ENCODE assay signal across 9 cellular contexts in the genomic region with DNA sequence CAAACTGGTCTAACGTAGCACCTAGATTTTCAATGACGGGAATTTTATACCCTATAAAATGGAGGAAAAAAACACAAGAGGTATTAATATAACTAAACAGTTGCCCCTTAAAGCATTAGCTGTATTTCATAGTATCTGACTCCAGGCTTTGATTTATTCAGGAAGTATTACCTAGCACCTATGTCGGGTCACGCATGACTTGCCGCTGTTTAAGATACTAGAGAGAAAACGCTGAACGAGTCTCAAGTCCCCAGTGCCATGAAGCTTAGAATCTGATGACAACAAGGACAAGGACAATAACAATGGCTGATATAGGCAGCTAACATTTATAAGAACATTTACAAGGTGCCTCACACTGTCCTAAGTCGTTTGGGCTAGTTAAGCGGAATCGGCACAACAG. TPM values are rescaled to one million over a fixed set of nuclear protein-coding genes. Genes with fewer than 3 reads are reported as not detected.
DNase-seq lines count a peak whose midpoint lies in the region; ATAC-seq and TF ChIP-seq lines count a peak whose summit lies in the region.
"Had no signal": no experiment of that assay in that cellular context is flagged by ENCODE, and none has a peak within 500 bp of the region (broad histone marks: within the 10 kb centered on the region; RNA-seq: fewer than 3 reads in every experiment).

No MANE protein-coding gene starts in this region.

- H3K36me3 ChIP-seq in subcutaneous abdominal adipose tissue (ENCODE audit: control insufficient read depth in 5 of 5, insufficient read depth in 5 of 5, low read length in 5 of 5) = peaks cover 0 to 16% (median 8%) of the 10 kb centered on the region in 5 donors

- POLR2A ChIA-PET in WTC11 (lab: Charles Lee) = no interaction called here

- peak overlapping the region; percentile 95 for H3K27ac ChIP-seq in subcutaneous abdominal adipose tissue (ENCODE audit: low read depth, low read length)

- H3K27ac Mint-ChIP-seq in activated naive CD4-positive, alpha-beta T cell treated with anti-CD3 and anti-CD28 coated beads, Interleukin-2, amount 10 ng/mL, durations not matched to agents 7 days and 5 days = peak overlapping the region; percentile 91
- H3K27ac Mint-ChIP-seq in WTC11 = peak overlapping the region; percentile 67

- no peaks in the 10 kb centered on the region for H3K27me3 Mint-ChIP-seq in activated naive CD4-positive, alpha-beta T cell treated with anti-CD3 and anti-CD28 coated beads, Interleukin-2, amount 10 ng/mL, durations not matched to agents 7 days and 5 days
- H3K27me3 Mint-ChIP-seq in WTC11 (ENCODE audit: low read depth) = no peaks in the 10 kb centered on the region; the same call in 1 of the 2 replicates

- no peaks in the 10 kb centered on the region for H3K9me3 Mint-ChIP-seq in activated naive CD4-positive, alpha-beta T cell treated with anti-CD3 and anti-CD28 coated beads, Interleukin-2, amount 10 ng/mL, durations not matched to agents 7 days and 5 days
- H3K9me3 Mint-ChIP-seq in WTC11 = no peaks in the 10 kb centered on the region

- no peaks in the 10 kb centered on the region for H3K27me3 ChIP-seq in subcutaneous abdominal adipose tissue (ENCODE audit: control insufficient read depth in 5 of 5, insufficient read depth in 4 of 5, low read length in 5 of 5)
- H3K27me3 ChIP-seq: adrenal gland had no signal

- no peaks in the 10 kb centered on the region for H3K9me3 ChIP-seq in subcutaneous abdominal adipose tissue (ENCODE audit: control insufficient read depth in 5 of 5, low read length in 5 of 5)
- H3K9me3 ChIP-seq: adrenal gland had no signal

- H3K4me3 Mint-ChIP-seq in activated naive CD4-positive, alpha-beta T cell treated with anti-CD3 and anti-CD28 coated beads, Interleukin-2, amount 10 ng/mL, durations not matched to agents 7 days and 5 days = peak overlapping the region; percentile 87
- peak overlapping the region; percentile 96 for H3K4me3 Mint-ChIP-seq in WTC11

- CTCF ChIA-PET in activated naive CD4-positive, alpha-beta T cell treated with anti-CD3 and anti-CD28 coated beads, Interleukin-2, amount 10 ng/mL, durations not matched to agents 7 days and 5 days (lab: Charles Lee) = interaction anchor here (0.9 to 5.4 kb wide), 5 partner anchors 27 to 349 kb away, joined by 3 to 20 read pairs (median 3); no protein-coding TSS in a partner anchor
- CTCF ChIA-PET in WTC11 (lab: Charles Lee) = interaction anchor here (0.6 to 1.3 kb wide), 4 partner anchors 18 to 201 kb away, joined by 3 read pairs; partner anchors contain the start of gene CHSY1

- peaks cover 7 to 29% (median 24%) of the 10 kb centered on the region in 5 donors for H3K4me1 ChIP-seq in subcutaneous abdominal adipose tissue (ENCODE audit: control insufficient read depth in 5 of 5, insufficient read depth in 5 of 5, low read length in 5 of 5)

- H3K9ac ChIP-seq in subcutaneous abdominal adipose tissue (ENCODE audit: low read length in 5 of 5) = peak overlapping the region in 4 of 5 donors; percentile 0 to 96 (median 28)

- no peak for DNase-seq in activated naive CD4-positive, alpha-beta T cell treated with anti-CD3 and anti-CD28 coated beads, Interleukin-2, amount 10 ng/mL, durations not matched to agents 7 days and 5 days
- no peak for DNase-seq in activated naive CD4-positive, alpha-beta T cell (lab: John Stamatoyannopoulos, UW)
- no peak for DNase-seq in WTC11 (ENCODE audit: low spot score)
- no peak for DNase-seq in left colon

- intact Hi-C loops in left colon (cut with DNase I, micrococcal nuclease) = no loop called here

- H3K4me3 ChIP-seq in iPS-11a (ENCODE audit: low read depth, low read length) (peak overlapping the region; percentile 93), subcutaneous abdominal adipose tissue (ENCODE audit: low read depth in 1 of 5, low read length in 5 of 5) (peak overlapping the region; percentile 86 to 99 (median 96))

- ATAC-seq in WTC11 = no peak
- no peak for ATAC-seq in HG03571 (IDR thresholded peaks at IDR 0.05; ENCODE audit: unreplicated experiment)
- no peak for ATAC-seq in HG03280 (IDR thresholded peaks at IDR 0.05; ENCODE audit: unreplicated experiment)
- no peak for ATAC-seq in left colon

- TF ChIP-seq CTCF in WTC11 (IDR thresholded peaks at IDR 0.05) = no peak

- peaks cover 57% of the 10 kb centered on the region for H3K4me1 Mint-ChIP-seq in activated naive CD4-positive, alpha-beta T cell treated with anti-CD3 and anti-CD28 coated beads, Interleukin-2, amount 10 ng/mL, durations not matched to agents 7 days and 5 days
- H3K4me1 Mint-ChIP-seq in WTC11 = peaks cover 17% of the 10 kb centered on the region

- peaks cover 38% of the 10 kb centered on the region for H3K36me3 Mint-ChIP-seq in activated naive CD4-positive, alpha-beta T cell treated with anti-CD3 and anti-CD28 coated beads, Interleukin-2, amount 10 ng/mL, durations not matched to agents 7 days and 5 days
- peaks cover 29% of the 10 kb centered on the region for H3K36me3 Mint-ChIP-seq in WTC11

TF ChIP-seq in WTC11, 78 proteins besides CTCF, POLR2A, EP300 and RAD21 (continues in another document):
- TF ChIP-seq, protein P1, sequence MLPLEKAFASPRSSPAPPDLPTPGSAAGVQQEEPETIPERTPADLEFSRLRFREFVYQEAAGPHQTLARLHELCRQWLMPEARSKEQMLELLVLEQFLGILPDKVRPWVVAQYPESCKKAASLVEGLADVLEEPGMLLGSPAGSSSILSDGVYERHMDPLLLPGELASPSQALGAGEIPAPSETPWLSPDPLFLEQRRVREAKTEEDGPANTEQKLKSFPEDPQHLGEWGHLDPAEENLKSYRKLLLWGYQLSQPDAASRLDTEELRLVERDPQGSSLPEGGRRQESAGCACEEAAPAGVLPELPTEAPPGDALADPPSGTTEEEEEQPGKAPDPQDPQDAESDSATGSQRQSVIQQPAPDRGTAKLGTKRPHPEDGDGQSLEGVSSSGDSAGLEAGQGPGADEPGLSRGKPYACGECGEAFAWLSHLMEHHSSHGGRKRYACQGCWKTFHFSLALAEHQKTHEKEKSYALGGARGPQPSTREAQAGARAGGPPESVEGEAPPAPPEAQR (CRISPR knock-in tag; IDR thresholded peaks at IDR 0.05) = no peak
- TF ChIP-seq ZNF416 (CRISPR knock-in tag; IDR thresholded peaks at IDR 0.05) (no peak), FOXP1 (CRISPR knock-in tag; IDR thresholded peaks at IDR 0.05; ENCODE audit: borderline replicate concordance) (no peak), ATF3 (CRISPR knock-in tag; conservative IDR thresholded peaks at IDR 0.05) (no peak), ZNF423 (CRISPR knock-in tag; IDR thresholded peaks at IDR 0.05) (no peak), PRRX2 (CRISPR knock-in tag; IDR thresholded peaks at IDR 0.05) (no peak), CREM (CRISPR knock-in tag; IDR thresholded peaks at IDR 0.05) (no peak), HMGA2 (CRISPR knock-in tag; IDR thresholded peaks at IDR 0.05) (no peak), NR2C2 (CRISPR knock-in tag; IDR thresholded peaks at IDR 0.05) (no peak), JAZF1 (CRISPR knock-in tag; IDR thresholded peaks at IDR 0.05) (no peak), USF1 (CRISPR knock-in tag; IDR thresholded peaks at IDR 0.05) (no peak)
- TF ChIP-seq, protein P2, sequence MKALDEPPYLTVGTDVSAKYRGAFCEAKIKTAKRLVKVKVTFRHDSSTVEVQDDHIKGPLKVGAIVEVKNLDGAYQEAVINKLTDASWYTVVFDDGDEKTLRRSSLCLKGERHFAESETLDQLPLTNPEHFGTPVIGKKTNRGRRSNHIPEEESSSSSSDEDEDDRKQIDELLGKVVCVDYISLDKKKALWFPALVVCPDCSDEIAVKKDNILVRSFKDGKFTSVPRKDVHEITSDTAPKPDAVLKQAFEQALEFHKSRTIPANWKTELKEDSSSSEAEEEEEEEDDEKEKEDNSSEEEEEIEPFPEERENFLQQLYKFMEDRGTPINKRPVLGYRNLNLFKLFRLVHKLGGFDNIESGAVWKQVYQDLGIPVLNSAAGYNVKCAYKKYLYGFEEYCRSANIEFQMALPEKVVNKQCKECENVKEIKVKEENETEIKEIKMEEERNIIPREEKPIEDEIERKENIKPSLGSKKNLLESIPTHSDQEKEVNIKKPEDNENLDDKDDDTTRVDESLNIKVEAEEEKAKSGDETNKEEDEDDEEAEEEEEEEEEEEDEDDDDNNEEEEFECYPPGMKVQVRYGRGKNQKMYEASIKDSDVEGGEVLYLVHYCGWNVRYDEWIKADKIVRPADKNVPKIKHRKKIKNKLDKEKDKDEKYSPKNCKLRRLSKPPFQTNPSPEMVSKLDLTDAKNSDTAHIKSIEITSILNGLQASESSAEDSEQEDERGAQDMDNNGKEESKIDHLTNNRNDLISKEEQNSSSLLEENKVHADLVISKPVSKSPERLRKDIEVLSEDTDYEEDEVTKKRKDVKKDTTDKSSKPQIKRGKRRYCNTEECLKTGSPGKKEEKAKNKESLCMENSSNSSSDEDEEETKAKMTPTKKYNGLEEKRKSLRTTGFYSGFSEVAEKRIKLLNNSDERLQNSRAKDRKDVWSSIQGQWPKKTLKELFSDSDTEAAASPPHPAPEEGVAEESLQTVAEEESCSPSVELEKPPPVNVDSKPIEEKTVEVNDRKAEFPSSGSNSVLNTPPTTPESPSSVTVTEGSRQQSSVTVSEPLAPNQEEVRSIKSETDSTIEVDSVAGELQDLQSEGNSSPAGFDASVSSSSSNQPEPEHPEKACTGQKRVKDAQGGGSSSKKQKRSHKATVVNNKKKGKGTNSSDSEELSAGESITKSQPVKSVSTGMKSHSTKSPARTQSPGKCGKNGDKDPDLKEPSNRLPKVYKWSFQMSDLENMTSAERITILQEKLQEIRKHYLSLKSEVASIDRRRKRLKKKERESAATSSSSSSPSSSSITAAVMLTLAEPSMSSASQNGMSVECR (CRISPR knock-in tag; IDR thresholded peaks at IDR 0.05; ENCODE audit: borderline replicate concordance) = no peak

RNA-seq across cellular contexts. Expression of gene SNRPA1, which starts 1.9 kb away (rescaled TPM):
- total RNA-seq in WTC11 (2021) (144 to 170 TPM (median 151 TPM) in 3 replicates), left colon (10 to 100 TPM; 44.7 to 48.2 TPM)

RNA-seq across cellular contexts. Expression of gene SELENOS, which starts 15.8 kb away (rescaled TPM):
- 38.2 to 43.8 TPM (median 39.3 TPM) in 3 replicates for total RNA-seq in WTC11 (2021)
- 100 to 1,000 TPM; 134 to 142 TPM for total RNA-seq in left colon

RNA-seq across cellular contexts. Expression of gene CHSY1, which starts 41.3 kb away (rescaled TPM):
- total RNA-seq in WTC11 (2021) (56.3 to 59.1 TPM (median 57.4 TPM) in 3 replicates), left colon (10 to 100 TPM; 10.6 to 11.7 TPM)
